Comparison of ENCODE assay signal across 8 cellular contexts in the genomic region with DNA sequence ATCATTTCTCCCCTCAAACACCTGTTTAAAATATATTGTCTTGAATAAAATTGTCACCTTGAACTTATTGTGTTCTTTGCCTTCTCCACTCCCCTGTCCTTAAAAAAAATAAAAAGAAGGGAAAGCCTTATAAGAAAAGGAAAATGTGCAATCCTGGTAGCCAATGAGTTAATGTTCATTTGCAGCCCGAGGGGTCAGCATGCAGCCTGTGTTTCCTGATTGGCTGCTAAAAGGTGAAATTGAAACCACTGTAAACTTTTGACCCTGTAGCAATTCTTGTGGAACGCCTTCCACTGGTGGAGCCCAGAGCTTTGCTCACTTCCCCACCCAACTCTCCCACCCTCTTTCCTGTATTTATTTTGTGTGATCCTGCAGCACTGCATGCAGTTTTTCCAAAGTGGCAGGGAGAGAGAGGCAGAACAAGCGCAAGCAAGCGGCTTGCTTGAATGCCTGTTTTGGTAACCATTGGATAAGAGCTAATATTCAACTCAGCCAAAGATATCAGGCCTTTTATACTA.
DNase-seq lines count a peak whose midpoint lies in the region; ATAC-seq and TF ChIP-seq lines count a peak whose summit lies in the region.

No MANE protein-coding gene starts in this region.

- WGBS in ovary, 3 donors = 1 to 3% (median 1%) methylated on average over 4 of the region's 4 CpGs

- no peak for TF ChIP-seq EP300 in ovary (IDR thresholded peaks at IDR 0.05)

- peak overlapping the region; percentile 62 for H3K4me3 Mint-ChIP-seq in activated T-helper 1 cell treated with anti-CD3 and anti-CD28 coated beads, Interleukin-12 subunit alpha, Interleukin-12 subunit beta, Interleukin-2, Interleukin-4 antibody, amounts not matched to agents 30 ng/mL and 10 ng/mL and 1 ng/mL, durations not matched to agents 14 hours and 24 hours and 36 hours

- H3K27ac ChIP-seq in ovary = peak overlapping the region in 1 of 2 donors; percentile 60

- TF ChIP-seq CTCF in ovary (IDR thresholded peaks at IDR 0.05) = no peak

- peak overlapping the region; percentile 74 for H3K27ac Mint-ChIP-seq in activated T-helper 1 cell treated with anti-CD3 and anti-CD28 coated beads, Interleukin-12 subunit alpha, Interleukin-12 subunit beta, Interleukin-2, Interleukin-4 antibody, amounts not matched to agents 30 ng/mL and 10 ng/mL and 1 ng/mL, durations not matched to agents 14 hours and 24 hours and 36 hours

- no peak overlapping the region for H3K4me3 ChIP-seq in ovary

- H3K9me3 ChIP-seq in ovary = no peaks in the 10 kb centered on the region

- DNase-seq in NCI-H82 (lab: John Stamatoyannopoulos, UW) (peak; percentile 34), NCI-H82 treated with DMSO at 0.1 percent for 48 hours (lab: John Stamatoyannopoulos, UW; ENCODE audit: unreplicated experiment) (no peak), NCI-H2227 (lab: John Stamatoyannopoulos, UW; ENCODE audit: unreplicated experiment) (peak; percentile 86), globus pallidus (ENCODE audit: low spot score) (peak; percentile 55), ovary (peak; percentile 47 to 61 (median 54))
- no peak for DNase-seq in activated T-helper 1 cell treated with anti-CD3 and anti-CD28 coated beads, Interleukin-12 subunit alpha, Interleukin-12 subunit beta, Interleukin-2, Interleukin-4 antibody, amounts not matched to agents 30 ng/mL and 10 ng/mL and 1 ng/mL, durations not matched to agents 14 hours and 24 hours and 36 hours (ENCODE audit: low spot score)
- no peak for DNase-seq in stimulated activated CD4-positive, alpha-beta T cell treated with anti-CD3 and anti-CD28 coated beads, Interleukin-2, amount 100 ng/mL, for 48 hours

- no peaks in the 10 kb centered on the region for H3K36me3 ChIP-seq in ovary

- peaks cover 6% of the 10 kb centered on the region for H3K4me1 ChIP-seq in ovary (ENCODE audit: insufficient read depth)

- TF ChIP-seq POLR2A in ovary (IDR thresholded peaks at IDR 0.05) = no peak

- intact Hi-C loops in activated T-helper 1 cell treated with anti-CD3 and anti-CD28 coated beads, Interleukin-12 subunit alpha, Interleukin-12 subunit beta, Interleukin-2, Interleukin-4 antibody, amounts not matched to agents 30 ng/mL and 10 ng/mL and 1 ng/mL, durations not matched to agents 14 hours and 24 hours and 36 hours (cut with micrococcal nuclease) = loop anchor here (5.0 kb wide), 1 partner anchor 36 kb away; no protein-coding TSS in a partner anchor
- intact Hi-C loops in ovary (cut with DNase I) = loop anchor here in 1 of 4 donors (10.0 kb wide), 1 partner anchor 72 kb away; a partner anchor contains a TSS

- H3K27me3 ChIP-seq in ovary = no peaks in the 10 kb centered on the region

- peaks cover 21% of the 10 kb centered on the region for H3K36me3 Mint-ChIP-seq in activated T-helper 1 cell treated with anti-CD3 and anti-CD28 coated beads, Interleukin-12 subunit alpha, Interleukin-12 subunit beta, Interleukin-2, Interleukin-4 antibody, amounts not matched to agents 30 ng/mL and 10 ng/mL and 1 ng/mL, durations not matched to agents 14 hours and 24 hours and 36 hours (ENCODE audit: low read depth)

- no peaks in the 10 kb centered on the region for H3K9me3 Mint-ChIP-seq in activated T-helper 1 cell treated with anti-CD3 and anti-CD28 coated beads, Interleukin-12 subunit alpha, Interleukin-12 subunit beta, Interleukin-2, Interleukin-4 antibody, amounts not matched to agents 30 ng/mL and 10 ng/mL and 1 ng/mL, durations not matched to agents 14 hours and 24 hours and 36 hours

- H3K27me3 Mint-ChIP-seq in activated T-helper 1 cell treated with anti-CD3 and anti-CD28 coated beads, Interleukin-12 subunit alpha, Interleukin-12 subunit beta, Interleukin-2, Interleukin-4 antibody, amounts not matched to agents 30 ng/mL and 10 ng/mL and 1 ng/mL, durations not matched to agents 14 hours and 24 hours and 36 hours (ENCODE audit: insufficient read depth) = no peaks in the 10 kb centered on the region

- peak; percentile 78 for ATAC-seq in HG02798 (IDR thresholded peaks at IDR 0.05; ENCODE audit: poor library complexity, unreplicated experiment)

- H3K4me1 Mint-ChIP-seq in activated T-helper 1 cell treated with anti-CD3 and anti-CD28 coated beads, Interleukin-12 subunit alpha, Interleukin-12 subunit beta, Interleukin-2, Interleukin-4 antibody, amounts not matched to agents 30 ng/mL and 10 ng/mL and 1 ng/mL, durations not matched to agents 14 hours and 24 hours and 36 hours (ENCODE audit: low read depth) = peaks cover 76% of the 10 kb centered on the region

Comparison
In these comparisons a context has a peak if more than half of its experiments do, and no peak if none do; other contexts are left out.
1. DNase-seq: peak in NCI-H82 (single experiment), NCI-H2227 (single experiment), globus pallidus (single experiment) and ovary (5 of 5); none in NCI-H82 treated with DMSO at 0.1 percent for 48 hours (single experiment), activated T-helper 1 cell treated with anti-CD3 and anti-CD28 coated beads, Interleukin-12 subunit alpha, Interleukin-12 subunit beta, Interleukin-2, Interleukin-4 antibody, amounts not matched to agents 30 ng/mL and 10 ng/mL and 1 ng/mL, durations not matched to agents 14 hours and 24 hours and 36 hours (single experiment) and stimulated activated CD4-positive, alpha-beta T cell treated with anti-CD3 and anti-CD28 coated beads, Interleukin-2, amount 100 ng/mL, for 48 hours (0 of 2).